8 cellular contexts compared by ENCODE assay signal in the genomic region with DNA sequence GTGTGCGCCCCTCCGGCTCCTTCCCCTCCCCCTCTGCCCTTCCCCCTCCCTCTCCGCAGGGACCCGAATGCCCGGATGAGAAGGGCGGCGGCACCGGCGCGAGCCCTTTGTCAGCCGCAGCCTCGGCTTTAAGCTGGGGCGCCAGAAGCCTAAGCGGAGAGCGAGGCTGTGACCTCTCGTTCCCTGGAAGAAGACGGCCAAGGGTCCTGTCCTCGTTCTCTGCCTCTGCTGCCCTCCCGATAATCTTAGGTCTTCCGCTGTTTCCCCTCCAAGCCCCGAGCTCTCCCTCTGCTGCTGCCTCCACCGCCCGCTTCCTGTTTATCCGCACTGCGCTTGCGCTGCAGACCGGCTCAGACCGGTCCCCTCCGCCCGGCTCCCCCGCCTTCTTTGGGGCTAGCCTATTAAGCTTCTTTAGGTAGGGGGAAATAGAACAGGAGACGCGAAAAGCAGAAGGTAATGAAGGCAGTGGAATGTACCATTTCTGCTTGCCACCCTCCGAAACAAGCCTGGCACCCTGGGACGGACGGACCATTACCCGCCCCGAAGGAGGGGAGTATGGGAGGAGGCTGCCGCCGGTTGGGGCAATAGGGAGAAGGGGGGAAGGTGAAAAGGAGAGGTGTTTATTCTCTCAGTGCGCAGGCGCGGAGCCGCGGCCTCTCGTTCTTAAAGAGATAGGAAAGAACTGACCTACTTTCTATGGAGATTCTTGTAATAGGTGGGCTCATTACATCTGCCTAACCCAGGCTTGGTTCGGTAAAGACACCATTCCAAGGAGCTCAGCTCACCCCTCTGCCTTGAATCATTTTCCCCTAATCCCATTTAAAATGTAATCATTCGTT. TPM values are rescaled to one million over a fixed set of nuclear protein-coding genes. Genes with fewer than 3 reads are reported as not detected.
DNase-seq lines count a peak whose midpoint lies in the region; ATAC-seq, FAIRE-seq and TF ChIP-seq lines count a peak whose summit lies in the region.

TSS of gene OGA (minus strand) at position 326 of the 839 bp plus-strand sequence. CDS start 422 bp downstream, outside the sequence.

- dilution Hi-C loops in keratinocyte (cut with MboI; ENCODE audit: extremely low pct_ligation_motif_present, low sequenced_read_pairs), result no loop called here

- H3K27me3 ChIP-seq in keratinocyte (ENCODE audit: control insufficient read depth, extremely low read depth, insufficient read depth, low read length), result no peaks in the 10 kb centered on the region

- H3K4me2 ChIP-seq in keratinocyte (ENCODE audit: control insufficient read depth, extremely low read depth, insufficient read depth, low read depth, low read length), result peak within 1 kb of the TSS; percentile 97

- H3K4me3 ChIP-seq in keratinocyte (ENCODE audit: control insufficient read depth in 2 of 3, extremely low read depth in 1 of 3, insufficient read depth in 2 of 3, low read depth in 1 of 3, low read length in 3 of 3), result peak within 1 kb of the TSS; percentile 83 to 92 (median 90)

- H3K4me1 ChIP-seq in keratinocyte (ENCODE audit: control insufficient read depth, extremely low read depth, insufficient read depth, low read length), result peaks cover 22% of the 10 kb centered on the region

- H3K27ac Mint-ChIP-seq in chondrocyte (ENCODE audit: unreplicated experiment), result peak within 1 kb of the TSS; percentile 100

- peak within 1 kb of the TSS; percentile 97 for H3K9ac ChIP-seq in keratinocyte (ENCODE audit: control insufficient read depth, extremely low read depth, insufficient read depth, low read length)

- H3K9me3 ChIP-seq in keratinocyte (ENCODE audit: control insufficient read depth, low read depth, low read length), result no peaks in the 10 kb centered on the region

- peaks cover 49% of the 10 kb centered on the region for H3K79me2 ChIP-seq in keratinocyte (ENCODE audit: control insufficient read depth, insufficient read depth, low read length)

- H4K20me1 ChIP-seq in keratinocyte (ENCODE audit: control insufficient read depth, extremely low read depth, insufficient read depth, low read length), result peaks cover 24% of the 10 kb centered on the region

- H3K36me3 ChIP-seq in keratinocyte (ENCODE audit: control insufficient read depth in 2 of 2, extremely low read depth in 1 of 2, insufficient read depth in 2 of 2, low read length in 2 of 2), result peaks cover 0 to 2% of the 10 kb centered on the region in 2 experiments

- peak; percentile 98 to 99 for DNase-seq in AML-193 (lab: John Stamatoyannopoulos, UW)
- peak; percentile 99 for DNase-seq in NCI-H510A treated with DMSO at 0.1 percent for 48 hours (lab: John Stamatoyannopoulos, UW)
- DNase-seq in activated CD4-positive, alpha-beta T cell treated with anti-CD3 and anti-CD28 coated beads for 24 hours (ENCODE audit: low read depth in 2 of 2), result peak; percentile 92 to 96
- DNase-seq in chondrocyte (ENCODE audit: low spot score), result peak; percentile 100
- peak; percentile 98 for DNase-seq in keratinocyte (ENCODE audit: low read depth, low spot score)
- peak; percentile 92 to 95 for DNase-seq in stimulated activated CD4-positive, alpha-beta T cell treated with anti-CD3 and anti-CD28 coated beads, Interleukin-15, amount 100 ng/mL, for 1 hour (ENCODE audit: low read depth in 1 of 2, low spot score in 1 of 2)

- peak; percentile 90 for ATAC-seq in HG03439 (IDR thresholded peaks at IDR 0.05; ENCODE audit: unreplicated experiment)

- peak within 1 kb of the TSS; percentile 97 for H3K4me3 Mint-ChIP-seq in chondrocyte (ENCODE audit: unreplicated experiment)

- peak within 1 kb of the TSS; percentile 85 for H2AFZ ChIP-seq in keratinocyte (ENCODE audit: control insufficient read depth, low read length)

- H3K27me3 Mint-ChIP-seq in chondrocyte (ENCODE audit: low read depth), result no peaks in the 10 kb centered on the region

- peak; percentile 96 for TF ChIP-seq POLR2A in GM19193 (IDR thresholded peaks at IDR 0.05; ENCODE audit: extremely low read depth, insufficient read depth, insufficient read length)

- H3K27ac ChIP-seq in keratinocyte (ENCODE audit: control insufficient read depth, insufficient read depth, low read length), result peak within 1 kb of the TSS; percentile 97

- peaks cover 3% of the 10 kb centered on the region for H3K36me3 Mint-ChIP-seq in chondrocyte (ENCODE audit: low read depth)

- peaks cover 40% of the 10 kb centered on the region for H3K4me1 Mint-ChIP-seq in chondrocyte (ENCODE audit: low read depth)

- H3K9me3 Mint-ChIP-seq in chondrocyte (ENCODE audit: low read depth), result no peaks in the 10 kb centered on the region

- peak; percentile 91 for FAIRE-seq in keratinocyte (lab: Jason Lieb, UNC)

- H3K9me1 ChIP-seq in keratinocyte (ENCODE audit: control insufficient read depth, extremely low read depth, insufficient read depth, low read length), result peaks cover 2% of the 10 kb centered on the region

- no peak for TF ChIP-seq CTCF in chondrocyte (IDR thresholded peaks at IDR 0.05)
- no peak for TF ChIP-seq CTCF in keratinocyte (optimal IDR thresholded peaks at IDR 0.05 in 1 of 3, IDR thresholded peaks at IDR 0.05 in 1 of 3, conservative IDR thresholded peaks at IDR 0.05 in 1 of 3; ENCODE audit: extremely low read depth in 1 of 3, insufficient read depth in 2 of 3, low read length in 3 of 3)

RNA-seq across cellular contexts. Expression of gene OGA, which starts in this region (rescaled TPM):
- 75.5 to 79.2 TPM (median 75.5 TPM) in 3 replicates for total RNA-seq in chondrocyte
- 47.0 to 104 TPM (median 67.2 TPM) in 3 replicates for polyA plus RNA-seq in keratinocyte
- 140 TPM for polyA plus RNA-seq in keratinocyte (2011; ENCODE audit: low read depth)
- 24.2 and 48.7 TPM in 2 replicates for polyA plus RNA-seq in keratinocyte (2011; cell fraction: cytosol; rRNA removed)
- 172 and 208 TPM in 2 replicates for polyA plus RNA-seq in keratinocyte (2011; cell fraction: nucleus; rRNA removed)
- polyA plus RNA-seq in keratinocyte (2012; ENCODE audit: low replicate concordance), result 60.5 and 103 TPM in 2 replicates
- polyA minus RNA-seq in keratinocyte, result 41.9 to 134 TPM (median 45.3 TPM) in 3 replicates
- polyA minus RNA-seq in keratinocyte (2011; cell fraction: cytosol; rRNA and poly(A)+ RNA removed), result 31.8 TPM
- polyA minus RNA-seq in keratinocyte (2011; cell fraction: nucleus; rRNA and poly(A)+ RNA removed), result 83.5 and 158 TPM in 2 replicates

Comparison
In these comparisons a context has a peak if more than half of its experiments do, and no peak if none do; other contexts are left out.
1. Peak in every context shown above with its lines: DNase-seq, ATAC-seq, H3K4me3 ChIP-seq and H3K27ac ChIP-seq.